Comparison of ENCODE assay signal across 8 cellular contexts in genomic region chr1:158285756-158286241, GRCh38. TPM values are rescaled to one million over a fixed set of nuclear protein-coding genes. Genes with fewer than 3 reads are reported as not detected.
DNase-seq lines count a peak whose midpoint lies in the region; ATAC-seq and TF ChIP-seq lines count a peak whose summit lies in the region.

No MANE protein-coding gene starts in this region.

- TF ChIP-seq CTCF in GM12875 (IDR thresholded peaks at IDR 0.05; ENCODE audit: borderline replicate concordance, insufficient read depth, low read depth, low read length): no peak
- TF ChIP-seq CTCF in GM20000 (IDR thresholded peaks at IDR 0.05; ENCODE audit: extremely low read depth, missing control alignments): no peak

- peaks cover 6% of the 10 kb centered on the region for H3K9me3 Mint-ChIP-seq in activated T-cell treated with anti-CD3 and anti-CD28 coated beads, Interleukin-2, amount 50 U/mL, for 4 hours

- peaks cover 18% of the 10 kb centered on the region for H3K4me1 Mint-ChIP-seq in activated T-cell treated with anti-CD3 and anti-CD28 coated beads, Interleukin-2, amount 50 U/mL, for 4 hours (ENCODE audit: low read depth)

- H3K4me3 ChIP-seq in GM12875 (ENCODE audit: low read depth, low read length): peak overlapping the region; percentile 38

- no peak overlapping the region for H3K4me3 Mint-ChIP-seq in activated T-cell treated with anti-CD3 and anti-CD28 coated beads, Interleukin-2, amount 50 U/mL, for 4 hours

- peak; percentile 53 for DNase-seq in GM20000 (ENCODE audit: low spot score)
- no peak for DNase-seq in activated T-cell treated with anti-CD3 and anti-CD28 coated beads, Interleukin-2, amount 50 U/mL, for 4 hours
- peak; percentile 39 for DNase-seq in mucosa of gallbladder (ENCODE audit: low spot score)
- no peak for DNase-seq in activated gamma-delta T cell (lab: John Stamatoyannopoulos, UW)
- no peak for DNase-seq in NCI-H345 (lab: John Stamatoyannopoulos, UW)
- no peak for DNase-seq in cerebellar cortex (ENCODE audit: low spot score)

- peak; percentile 50 for ATAC-seq in HG03469 (IDR thresholded peaks at IDR 0.05; ENCODE audit: unreplicated experiment)
- ATAC-seq in activated T-cell treated with anti-CD3 and anti-CD28 coated beads, Interleukin-2, amount 50 U/mL, for 4 hours: peak; percentile 27 to 66

- H3K36me3 Mint-ChIP-seq in activated T-cell treated with anti-CD3 and anti-CD28 coated beads, Interleukin-2, amount 50 U/mL, for 4 hours (ENCODE audit: insufficient read depth): no peaks in the 10 kb centered on the region

- H3K27me3 Mint-ChIP-seq in activated T-cell treated with anti-CD3 and anti-CD28 coated beads, Interleukin-2, amount 50 U/mL, for 4 hours (ENCODE audit: low read depth): peaks cover 21% of the 10 kb centered on the region

RNA-seq across cellular contexts. Expression of gene CD1C, which starts 3.9 kb away (rescaled TPM):
- under 1 TPM; 0.35 to 0.61 (median 0.49) TPM for total RNA-seq in activated T-cell treated with anti-CD3 and anti-CD28 coated beads, Interleukin-2, amount 50 U/mL, for 4 hours
- total RNA-seq in mucosa of gallbladder: 1.4 TPM

RNA-seq across cellular contexts. Expression of gene CD1A, which starts 31.6 kb away (rescaled TPM):
- not detected for total RNA-seq in activated T-cell treated with anti-CD3 and anti-CD28 coated beads, Interleukin-2, amount 50 U/mL, for 4 hours
- total RNA-seq in mucosa of gallbladder: 0.09 TPM

RNA-seq across cellular contexts. Expression of gene CD1B, which starts 45.5 kb away (rescaled TPM):
- total RNA-seq in activated T-cell treated with anti-CD3 and anti-CD28 coated beads, Interleukin-2, amount 50 U/mL, for 4 hours: not detected
- total RNA-seq in mucosa of gallbladder: not detected

Comparison
In these comparisons a context has a peak if more than half of its experiments do, and no peak if none do; other contexts are left out.
1. DNase-seq: peak in GM20000 (single experiment) and mucosa of gallbladder (single experiment); none in activated T-cell treated with anti-CD3 and anti-CD28 coated beads, Interleukin-2, amount 50 U/mL, for 4 hours (single experiment), activated gamma-delta T cell (single experiment), NCI-H345 (single experiment) and cerebellar cortex (single experiment).